Comparison of ENCODE assay signal across 24 cellular contexts in genomic region chr5:53890490-53890889, GRCh38.
"Had no signal": no experiment of that assay in that cellular context is flagged by ENCODE, and none has a peak within 500 bp of the region (broad histone marks: within the 10 kb centered on the region; RNA-seq: fewer than 3 reads in every experiment).

No MANE protein-coding gene starts in this region.

- H3K27ac Mint-ChIP-seq: activated CD4-positive, alpha-beta memory T cell treated with anti-CD3 and anti-CD28 coated beads, Interleukin-2, amount 10 ng/mL, durations not matched to agents 7 days and 5 days; activated CD4-positive, alpha-beta T cell treated with anti-CD3 and anti-CD28 coated beads, Interleukin-2, amount 10 ng/mL, durations not matched to agents 24 days and 14 days; brain; dendritic cell treated with granulocyte-macrophage colony-stimulating factor and Interleukin-4, amounts not matched to agents 40 ng/mL and 50 ng/mL, for 4 days; natural killer cell; progenitor cell of endocrine pancreas; stimulated activated effector memory CD8-positive, alpha-beta T cell treated with anti-CD3 and anti-CD28 coated beads, Interleukin-12 subunit alpha, Interleukin-12 subunit beta, amount 100 ng/mL, for 72 hours; stimulated activated naive CD8-positive, alpha-beta T cell treated with anti-CD3 and anti-CD28 coated beads, Interleukin-15, amount 100 ng/mL, for 72 hours had no signal

- H3K4me3 Mint-ChIP-seq: activated CD4-positive, alpha-beta memory T cell treated with anti-CD3 and anti-CD28 coated beads, Interleukin-2, amount 10 ng/mL, durations not matched to agents 7 days and 5 days; activated CD4-positive, alpha-beta T cell treated with anti-CD3 and anti-CD28 coated beads, Interleukin-2, amount 10 ng/mL, durations not matched to agents 24 days and 14 days; brain; dendritic cell treated with granulocyte-macrophage colony-stimulating factor and Interleukin-4, amounts not matched to agents 40 ng/mL and 50 ng/mL, for 4 days; natural killer cell; stimulated activated effector memory CD8-positive, alpha-beta T cell treated with anti-CD3 and anti-CD28 coated beads, Interleukin-12 subunit alpha, Interleukin-12 subunit beta, amount 100 ng/mL, for 72 hours; stimulated activated naive CD8-positive, alpha-beta T cell treated with anti-CD3 and anti-CD28 coated beads, Interleukin-15, amount 100 ng/mL, for 72 hours had no signal

- ATAC-seq: activated CD4-positive, CD25-positive, alpha-beta regulatory T cell treated with anti-CD3 and anti-CD28 coated beads, Interleukin-2, amount 50 U/mL, for 24 hours; foreskin keratinocyte; natural killer cell; right lobe of liver; stimulated activated effector memory CD8-positive, alpha-beta T cell treated with anti-CD3 and anti-CD28 coated beads, Interleukin-12 subunit alpha, Interleukin-12 subunit beta, amount 100 ng/mL, for 72 hours had no signal

- FAIRE-seq: keratinocyte, small intestine had no signal

- H3K4me3 ChIP-seq: right lobe of liver, tibial artery, uterus had no signal

- H3K27me3 ChIP-seq: foreskin keratinocyte, right lobe of liver, tibial artery had no signal

- H3K4me1 ChIP-seq: foreskin keratinocyte, right lobe of liver, uterus had no signal

- H3K27me3 Mint-ChIP-seq: activated CD4-positive, alpha-beta memory T cell treated with anti-CD3 and anti-CD28 coated beads, Interleukin-2, amount 10 ng/mL, durations not matched to agents 7 days and 5 days; activated CD4-positive, alpha-beta T cell treated with anti-CD3 and anti-CD28 coated beads, Interleukin-2, amount 10 ng/mL, durations not matched to agents 24 days and 14 days; dendritic cell treated with granulocyte-macrophage colony-stimulating factor and Interleukin-4, amounts not matched to agents 40 ng/mL and 50 ng/mL, for 4 days; progenitor cell of endocrine pancreas; stimulated activated naive CD8-positive, alpha-beta T cell treated with anti-CD3 and anti-CD28 coated beads, Interleukin-15, amount 100 ng/mL, for 72 hours had no signal

- H3K9me3 Mint-ChIP-seq: activated CD4-positive, alpha-beta memory T cell treated with anti-CD3 and anti-CD28 coated beads, Interleukin-2, amount 10 ng/mL, durations not matched to agents 7 days and 5 days; activated CD4-positive, alpha-beta T cell treated with anti-CD3 and anti-CD28 coated beads, Interleukin-2, amount 10 ng/mL, durations not matched to agents 24 days and 14 days; brain; dendritic cell treated with granulocyte-macrophage colony-stimulating factor and Interleukin-4, amounts not matched to agents 40 ng/mL and 50 ng/mL, for 4 days; natural killer cell; stimulated activated effector memory CD8-positive, alpha-beta T cell treated with anti-CD3 and anti-CD28 coated beads, Interleukin-12 subunit alpha, Interleukin-12 subunit beta, amount 100 ng/mL, for 72 hours; stimulated activated naive CD8-positive, alpha-beta T cell treated with anti-CD3 and anti-CD28 coated beads, Interleukin-15, amount 100 ng/mL, for 72 hours had no signal

- H3K4me1 Mint-ChIP-seq: activated CD4-positive, alpha-beta memory T cell treated with anti-CD3 and anti-CD28 coated beads, Interleukin-2, amount 10 ng/mL, durations not matched to agents 7 days and 5 days; activated CD4-positive, alpha-beta T cell treated with anti-CD3 and anti-CD28 coated beads, Interleukin-2, amount 10 ng/mL, durations not matched to agents 24 days and 14 days; stimulated activated effector memory CD8-positive, alpha-beta T cell treated with anti-CD3 and anti-CD28 coated beads, Interleukin-12 subunit alpha, Interleukin-12 subunit beta, amount 100 ng/mL, for 72 hours; stimulated activated naive CD8-positive, alpha-beta T cell treated with anti-CD3 and anti-CD28 coated beads, Interleukin-15, amount 100 ng/mL, for 72 hours had no signal

- H3K36me3 Mint-ChIP-seq: brain; natural killer cell; stimulated activated effector memory CD8-positive, alpha-beta T cell treated with anti-CD3 and anti-CD28 coated beads, Interleukin-12 subunit alpha, Interleukin-12 subunit beta, amount 100 ng/mL, for 72 hours had no signal

- H3K36me3 ChIP-seq: right lobe of liver, tibial artery, uterus had no signal

- DNase-seq: activated CD4-positive, alpha-beta memory T cell treated with anti-CD3 and anti-CD28 coated beads, Interleukin-2, amount 10 ng/mL, durations not matched to agents 7 days and 5 days; activated CD4-positive, alpha-beta T cell treated with anti-CD3 and anti-CD28 coated beads, Interleukin-2, amount 10 ng/mL, durations not matched to agents 24 days and 14 days; activated gamma-delta T cell; activated naive CD4-positive, alpha-beta T cell treated with anti-CD3 and anti-CD28 coated beads, Interleukin-2, amount 50 U/mL, for 16 hours; anterior cingulate cortex; caudate nucleus; effector CD4-positive, alpha-beta T cell; erythroblast; foreskin keratinocyte; natural killer cell; right lobe of liver; small intestine; stimulated activated CD4-positive, alpha-beta T cell treated with anti-CD3 and anti-CD28 coated beads, Interleukin-2, amount 100 ng/mL, for 24 hours; stimulated activated naive CD8-positive, alpha-beta T cell treated with anti-CD3 and anti-CD28 coated beads, Interleukin-15, amount 100 ng/mL, for 72 hours; T-helper 2 cell; tibial artery; uterus had no signal

- H3K9me3 ChIP-seq: right lobe of liver, tibial artery, uterus had no signal

- H3K27ac ChIP-seq: foreskin keratinocyte, right lobe of liver, uterus, VCaP had no signal
